In genomic region chr16:9090960-9091866, GRCh38 we compare ENCODE assay signal across 8 cellular contexts. TPM values are rescaled to one million over a fixed set of nuclear protein-coding genes. Genes with fewer than 3 reads are reported as not detected.
DNase-seq lines count a peak whose midpoint lies in the region; ATAC-seq and TF ChIP-seq lines count a peak whose summit lies in the region.

A gene with protein sequence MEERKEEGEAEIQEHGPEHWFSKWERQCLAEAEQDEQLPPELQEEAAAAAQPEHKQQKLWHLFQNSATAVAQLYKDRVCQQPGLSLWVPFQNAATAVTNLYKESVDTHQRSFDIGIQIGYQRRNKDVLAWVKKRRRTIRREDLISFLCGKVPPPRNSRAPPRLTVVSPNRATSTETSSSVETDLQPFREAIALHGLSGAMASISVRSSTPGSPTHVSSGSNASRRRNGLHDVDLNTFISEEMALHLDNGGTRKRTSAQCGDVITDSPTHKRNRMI (plus strand): TSS chr16:9091644. CDS start chr16:9092045, 401 bp downstream.

- no peaks in the 10 kb centered on the region for H3K27me3 ChIP-seq in KMS-11 (ENCODE audit: insufficient read depth, low read depth)
- no peaks in the 10 kb centered on the region for H3K27me3 ChIP-seq in Peyer's patch
- no peaks in the 10 kb centered on the region for H3K27me3 ChIP-seq in esophagus muscularis mucosa

- peak within 1 kb of the TSS; percentile 25 for H3K4me3 ChIP-seq in KMS-11 (IDR thresholded peaks at IDR 0.05; ENCODE audit: insufficient read depth, low read depth, low read length)
- peak within 1 kb of the TSS; percentile 63 to 99 (median 94) for H3K4me3 ChIP-seq in Peyer's patch
- peak within 1 kb of the TSS; percentile 75 to 100 (median 97) for H3K4me3 ChIP-seq in esophagus muscularis mucosa

- H3K4me1 ChIP-seq in KMS-11 (ENCODE audit: low read depth, poor library complexity, severe bottlenecking) (peaks cover 29% of the 10 kb centered on the region), Peyer's patch (peaks cover 0 to 33% (median 23%) of the 10 kb centered on the region in 4 donors), esophagus muscularis mucosa (peaks cover 41 to 47% (median 45%) of the 10 kb centered on the region in 4 donors)

- H3K27ac ChIP-seq in KMS-11, result peak within 1 kb of the TSS; percentile 82
- H3K27ac ChIP-seq in Peyer's patch, result peak within 1 kb of the TSS; percentile 94 to 100 (median 98)
- H3K27ac ChIP-seq in esophagus muscularis mucosa (replicated peaks in 1 of 4), result peak within 1 kb of the TSS; percentile 95 to 100 (median 98)

- no peak for TF ChIP-seq EP300 in esophagus muscularis mucosa (IDR thresholded peaks at IDR 0.05)

- TF ChIP-seq CTCF in KMS-11 (conservative IDR thresholded peaks at IDR 0.05; ENCODE audit: low read depth, low read length) (no peak), Peyer's patch (IDR thresholded peaks at IDR 0.05) (no peak), esophagus muscularis mucosa (IDR thresholded peaks at IDR 0.05) (no peak)

- H3K36me3 Mint-ChIP-seq in activated T-cell treated with anti-CD3 and anti-CD28 coated beads, Interleukin-2, amount 50 U/mL, for 72 hours (ENCODE audit: insufficient read depth in 2 of 2), result peaks cover 18 to 35% of the 10 kb centered on the region in 2 donors

- no peaks in the 10 kb centered on the region for H3K9me3 Mint-ChIP-seq in activated T-cell treated with anti-CD3 and anti-CD28 coated beads, Interleukin-2, amount 50 U/mL, for 72 hours

- H3K36me3 ChIP-seq in KMS-11 (ENCODE audit: insufficient read depth), result peaks cover 15% of the 10 kb centered on the region; the same call in 1 of the 2 replicates
- no peaks in the 10 kb centered on the region for H3K36me3 ChIP-seq in Peyer's patch
- peaks cover 0 to 13% (median 1%) of the 10 kb centered on the region in 4 donors for H3K36me3 ChIP-seq in esophagus muscularis mucosa

- H3K4me1 Mint-ChIP-seq in activated T-cell treated with anti-CD3 and anti-CD28 coated beads, Interleukin-2, amount 50 U/mL, for 72 hours (ENCODE audit: low read depth), result peaks cover 37% of the 10 kb centered on the region

- peak; percentile 90 for ATAC-seq in GM21737 (IDR thresholded peaks at IDR 0.05; ENCODE audit: unreplicated experiment)
- ATAC-seq in activated T-cell treated with anti-CD3 and anti-CD28 coated beads, Interleukin-2, amount 50 U/mL, for 72 hours (replicated peaks in 1 of 2), result peak; percentile 91

- H3K79me2 ChIP-seq in KMS-11 (ENCODE audit: insufficient read depth, low read depth), result peaks cover 43% of the 10 kb centered on the region

- peak within 1 kb of the TSS; percentile 81 for H3K4me2 ChIP-seq in KMS-11

- no peaks in the 10 kb centered on the region for H3K9me3 ChIP-seq in Peyer's patch
- no peaks in the 10 kb centered on the region for H3K9me3 ChIP-seq in esophagus muscularis mucosa

- H4K20me1 ChIP-seq in KMS-11 (ENCODE audit: insufficient read depth), result peaks cover 34% of the 10 kb centered on the region

- H3K27me3 Mint-ChIP-seq in activated T-cell treated with anti-CD3 and anti-CD28 coated beads, Interleukin-2, amount 50 U/mL, for 72 hours (ENCODE audit: low read depth), result no peaks in the 10 kb centered on the region

- DNase-seq in DMS53 treated with DMSO at 0.1 percent for 48 hours (lab: John Stamatoyannopoulos, UW; ENCODE audit: unreplicated experiment) (peak; percentile 95), Peyer's patch (peak; percentile 99 to 100 (median 100)), esophagus muscularis mucosa (ENCODE audit: extremely low spot score) (peak; percentile 100), myocyte (ENCODE audit: low read depth) (peak; percentile 100)
- DNase-seq in activated T-cell treated with anti-CD3 and anti-CD28 coated beads, Interleukin-2, amount 50 U/mL, for 72 hours, result peak; percentile 98 to 99
- peak; percentile 98 to 100 for DNase-seq in stimulated activated CD8-positive, alpha-beta memory T cell treated with anti-CD3 and anti-CD28 coated beads, Interleukin-7, amount 100 ng/mL, for 48 hours (ENCODE audit: extremely low read depth in 1 of 2, low read depth in 1 of 2)

- peak within 1 kb of the TSS; percentile 96 for H3K9ac ChIP-seq in KMS-11

- peak within 1 kb of the TSS; percentile 92 to 100 for H3K4me3 Mint-ChIP-seq in activated T-cell treated with anti-CD3 and anti-CD28 coated beads, Interleukin-2, amount 50 U/mL, for 72 hours

- H2AFZ ChIP-seq in KMS-11 (ENCODE audit: low read depth), result peak within 1 kb of the TSS; percentile 86

- WGBS in esophagus muscularis mucosa, result 1% methylated on average over 58 of the region's 79 CpGs

- intact Hi-C loops in esophagus muscularis mucosa (cut with DNase I), result loop anchor here (5.0 kb wide), 2 partner anchors 44 to 129 kb away; partner anchors contain the start of gene USP7

- peak within 1 kb of the TSS; percentile 94 for H3K27ac Mint-ChIP-seq in activated T-cell treated with anti-CD3 and anti-CD28 coated beads, Interleukin-2, amount 50 U/mL, for 72 hours

- peak; percentile 98 to 99 for TF ChIP-seq POLR2A in Peyer's patch (IDR thresholded peaks at IDR 0.05)
- peak; percentile 99 for TF ChIP-seq POLR2A in esophagus muscularis mucosa (IDR thresholded peaks at IDR 0.05; ENCODE audit: low read depth)

RNA-seq across cellular contexts. Expression of the gene that starts here (rescaled TPM):
- total RNA-seq in Peyer's patch, result 10 to 100 TPM; 38.0 to 56.2 (median 53.5) TPM
- total RNA-seq in activated T-cell treated with anti-CD3 and anti-CD28 coated beads, Interleukin-2, amount 50 U/mL, for 72 hours, result 10 to 100 TPM; 81.5 to 82.3 TPM
- total RNA-seq in esophagus muscularis mucosa, result 10 to 100 TPM; 51.7 to 65.2 (median 57.1) TPM
- 69.4 and 71.6 TPM in 2 replicates for total RNA-seq in myocyte
- 27.7 TPM for polyA plus RNA-seq in myocyte (2012)

Comparison
In these comparisons a context has a peak if more than half of its experiments do, and no peak if none do; other contexts are left out.
1. Peak in every context shown above with its lines: DNase-seq, ATAC-seq, H3K4me3 ChIP-seq and H3K27ac ChIP-seq.
2. H3K4me3 ChIP-seq: peak in every context shown above with its lines; median percentile 97 in esophagus muscularis mucosa; 94 in Peyer's patch; 25 in KMS-11.